Comparison of ENCODE assay signal across 1 cellular context in genomic region chr17:82022310-82022980, GRCh38.
TF ChIP-seq lines count a peak whose summit lies in the region.

CENPX (minus strand) TSS chr17:82022878; CDS start chr17:82022861, 17 bp downstream.

TF ChIP-seq in HCT116, 20 proteins besides CTCF, POLR2A, EP300 and RAD21 (continued from another document):
- no peak for TF ChIP-seq REST (IDR thresholded peaks at IDR 0.05; ENCODE audit: low read depth)
TF ChIP-seq in HCT116: peak in this region for 3.
